8 cellular contexts compared by ENCODE assay signal in the genomic region with DNA sequence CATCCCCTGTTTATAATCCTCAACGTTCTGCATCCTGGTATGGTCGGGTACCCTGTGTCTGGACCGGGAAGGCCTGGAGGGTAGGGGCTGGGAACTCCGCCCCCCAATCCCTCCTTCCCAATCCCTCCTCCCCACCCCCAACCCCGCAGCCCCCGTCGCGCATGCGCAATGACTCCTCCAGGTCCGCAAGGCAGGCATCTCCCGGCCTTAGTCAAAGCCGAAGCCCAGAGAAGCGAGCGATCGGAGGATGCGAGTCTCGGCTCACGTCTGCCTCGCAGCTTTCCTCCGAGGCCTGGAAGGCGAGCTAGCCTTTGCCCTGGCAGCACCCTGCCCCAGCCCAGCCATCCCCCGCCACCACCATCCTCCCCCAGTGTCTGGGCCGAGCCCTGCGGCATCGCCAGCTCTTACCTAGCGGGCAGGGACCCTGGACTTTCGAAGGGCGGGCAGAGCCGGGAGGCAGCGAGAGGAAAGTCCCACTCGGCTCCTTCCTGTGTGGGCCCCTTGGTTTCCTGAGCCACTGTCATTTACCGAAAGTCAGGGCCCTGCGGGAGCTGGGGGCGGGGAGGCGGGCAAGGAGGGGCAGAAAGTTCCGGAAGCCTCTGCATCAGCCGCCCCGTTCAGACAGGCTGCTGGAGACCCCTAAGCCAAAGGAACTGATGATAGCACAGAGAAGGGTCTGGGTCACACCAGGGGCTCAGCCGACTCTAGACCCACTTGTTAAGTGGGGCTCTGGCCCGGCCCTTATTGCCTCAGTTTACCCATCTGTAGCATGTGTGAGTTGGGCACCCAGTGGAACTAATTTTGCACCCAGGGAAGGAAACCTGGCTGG. TPM values are rescaled to one million over a fixed set of nuclear protein-coding genes. Genes with fewer than 3 reads are reported as not detected.
DNase-seq lines count a peak whose midpoint lies in the region; ATAC-seq and TF ChIP-seq lines count a peak whose summit lies in the region.

A gene (minus strand): TSS at position 445 of the 829 bp plus-strand sequence. CDS start 3,565 bp downstream, outside the sequence.

- H3K4me1 Mint-ChIP-seq in activated T-cell treated with anti-CD3 and anti-CD28 coated beads, Interleukin-2, amount 50 U/mL, for 24 hours (ENCODE audit: low read depth): peaks cover 73% of the 10 kb centered on the region
- peaks cover 54 to 60% of the 10 kb centered on the region in 2 donors for H3K4me1 Mint-ChIP-seq in natural killer cell treated with Interleukin-12 subunit alpha and Interleukin-12 subunit beta and Interleukin-15 and Interleukin-18, amount 100 ng/mL, for 72 hours (ENCODE audit: low read depth in 2 of 2)
- H3K4me1 Mint-ChIP-seq in stimulated activated memory B cell treated with anti-CD40 and anti-IgM and Interleukin-4, amounts not matched to agents 10 μg/mL and 1 μg/mL and 100 μg/mL, for 72 hours: peaks cover 74% of the 10 kb centered on the region

- peak within 1 kb of the TSS; percentile 63 for H3K4me3 ChIP-seq in BLaER1
- H3K4me3 ChIP-seq in esophagus squamous epithelium: peak within 1 kb of the TSS; percentile 25 to 65 (median 44)

- H3K9me3 ChIP-seq in BLaER1 (no peaks in the 10 kb centered on the region), esophagus squamous epithelium (no peaks in the 10 kb centered on the region)

- H3K27ac ChIP-seq in BLaER1 (peak within 1 kb of the TSS; percentile 93), esophagus squamous epithelium (peak within 1 kb of the TSS; percentile 69 to 91 (median 78))

- DNase-seq in NCI-H82 treated with DMSO at 0.1 percent for 48 hours (lab: John Stamatoyannopoulos, UW; ENCODE audit: unreplicated experiment): peak; percentile 61
- peak; percentile 93 for DNase-seq in activated T-cell treated with anti-CD3 and anti-CD28 coated beads, Interleukin-2, amount 50 U/mL, for 24 hours
- no peak for DNase-seq in esophagus squamous epithelium (lab: John Stamatoyannopoulos, UW)
- peak; percentile 96 for DNase-seq in natural killer cell treated with Interleukin-12 subunit alpha and Interleukin-12 subunit beta and Interleukin-15 and Interleukin-18, amount 100 ng/mL, for 72 hours (ENCODE audit: low spot score)

- no peaks in the 10 kb centered on the region for H4K20me1 ChIP-seq in BLaER1

- H3K9me3 Mint-ChIP-seq in activated T-cell treated with anti-CD3 and anti-CD28 coated beads, Interleukin-2, amount 50 U/mL, for 24 hours: no peaks in the 10 kb centered on the region
- no peaks in the 10 kb centered on the region for H3K9me3 Mint-ChIP-seq in natural killer cell treated with Interleukin-12 subunit alpha and Interleukin-12 subunit beta and Interleukin-15 and Interleukin-18, amount 100 ng/mL, for 72 hours
- no peaks in the 10 kb centered on the region for H3K9me3 Mint-ChIP-seq in stimulated activated memory B cell treated with anti-CD40 and anti-IgM and Interleukin-4, amounts not matched to agents 10 μg/mL and 1 μg/mL and 100 μg/mL, for 72 hours

- ATAC-seq in GM21390 (IDR thresholded peaks at IDR 0.05; ENCODE audit: unreplicated experiment) (peak; percentile 53), GM19328 (IDR thresholded peaks at IDR 0.05; ENCODE audit: unreplicated experiment) (no peak)
- ATAC-seq in natural killer cell treated with Interleukin-12 subunit alpha and Interleukin-12 subunit beta and Interleukin-15 and Interleukin-18, amount 100 ng/mL, for 72 hours: peak; percentile 90 to 93
- ATAC-seq in stimulated activated memory B cell treated with anti-CD40 and anti-IgM and Interleukin-4, amounts not matched to agents 10 μg/mL and 1 μg/mL and 100 μg/mL, for 72 hours: peak; percentile 93

- peak within 1 kb of the TSS; percentile 84 for H3K9ac ChIP-seq in BLaER1

- H3K4me3 Mint-ChIP-seq in activated T-cell treated with anti-CD3 and anti-CD28 coated beads, Interleukin-2, amount 50 U/mL, for 24 hours: peak within 1 kb of the TSS; percentile 91
- H3K4me3 Mint-ChIP-seq in natural killer cell treated with Interleukin-12 subunit alpha and Interleukin-12 subunit beta and Interleukin-15 and Interleukin-18, amount 100 ng/mL, for 72 hours: peak within 1 kb of the TSS; percentile 86
- peak within 1 kb of the TSS; percentile 98 for H3K4me3 Mint-ChIP-seq in stimulated activated memory B cell treated with anti-CD40 and anti-IgM and Interleukin-4, amounts not matched to agents 10 μg/mL and 1 μg/mL and 100 μg/mL, for 72 hours

- H3K36me3 Mint-ChIP-seq in activated T-cell treated with anti-CD3 and anti-CD28 coated beads, Interleukin-2, amount 50 U/mL, for 24 hours (ENCODE audit: low read depth): peaks cover 48% of the 10 kb centered on the region
- H3K36me3 Mint-ChIP-seq in natural killer cell treated with Interleukin-12 subunit alpha and Interleukin-12 subunit beta and Interleukin-15 and Interleukin-18, amount 100 ng/mL, for 72 hours: no peaks in the 10 kb centered on the region
- H3K36me3 Mint-ChIP-seq in stimulated activated memory B cell treated with anti-CD40 and anti-IgM and Interleukin-4, amounts not matched to agents 10 μg/mL and 1 μg/mL and 100 μg/mL, for 72 hours: peaks cover 22% of the 10 kb centered on the region

- H3K27me3 Mint-ChIP-seq in activated T-cell treated with anti-CD3 and anti-CD28 coated beads, Interleukin-2, amount 50 U/mL, for 24 hours: no peaks in the 10 kb centered on the region
- no peaks in the 10 kb centered on the region for H3K27me3 Mint-ChIP-seq in natural killer cell treated with Interleukin-12 subunit alpha and Interleukin-12 subunit beta and Interleukin-15 and Interleukin-18, amount 100 ng/mL, for 72 hours
- no peaks in the 10 kb centered on the region for H3K27me3 Mint-ChIP-seq in stimulated activated memory B cell treated with anti-CD40 and anti-IgM and Interleukin-4, amounts not matched to agents 10 μg/mL and 1 μg/mL and 100 μg/mL, for 72 hours

- H3K4me1 ChIP-seq in BLaER1: peaks cover 75% of the 10 kb centered on the region
- H3K4me1 ChIP-seq in esophagus squamous epithelium: peaks cover 13 to 77% (median 29%) of the 10 kb centered on the region in 3 donors

- H3K4me2 ChIP-seq in BLaER1: peak within 1 kb of the TSS; percentile 92

- no peak for TF ChIP-seq CTCF in esophagus squamous epithelium (IDR thresholded peaks at IDR 0.05)

- H3K36me3 ChIP-seq in BLaER1: peaks cover 16% of the 10 kb centered on the region
- H3K36me3 ChIP-seq in esophagus squamous epithelium: no peaks in the 10 kb centered on the region

- peak in 1 of 4 donors; percentile 38 for TF ChIP-seq POLR2A in esophagus squamous epithelium (IDR thresholded peaks at IDR 0.05)

- intact Hi-C loops in esophagus squamous epithelium (cut with DNase I): no loop called here

- H3K27me3 ChIP-seq in BLaER1: no peaks in the 10 kb centered on the region
- peaks cover 0 to 47% (median 0%) of the 10 kb centered on the region in 4 donors for H3K27me3 ChIP-seq in esophagus squamous epithelium

- WGBS in esophagus squamous epithelium, 2 donors: 21 to 28% methylated on average over 11 to 16 of the region's 40 CpGs

- H3K27ac Mint-ChIP-seq in activated T-cell treated with anti-CD3 and anti-CD28 coated beads, Interleukin-2, amount 50 U/mL, for 24 hours: peak within 1 kb of the TSS; percentile 99
- peak within 1 kb of the TSS; percentile 95 to 97 for H3K27ac Mint-ChIP-seq in natural killer cell treated with Interleukin-12 subunit alpha and Interleukin-12 subunit beta and Interleukin-15 and Interleukin-18, amount 100 ng/mL, for 72 hours
- peak within 1 kb of the TSS; percentile 95 for H3K27ac Mint-ChIP-seq in stimulated activated memory B cell treated with anti-CD40 and anti-IgM and Interleukin-4, amounts not matched to agents 10 μg/mL and 1 μg/mL and 100 μg/mL, for 72 hours

RNA-seq across cellular contexts. Expression of the gene that starts here (rescaled TPM):
- total RNA-seq in esophagus squamous epithelium: 1 to 10 TPM in 3 of 4 donors, under 1 TPM in 1; 0.87 to 6.5 (median 4.6) TPM
- total RNA-seq in natural killer cell treated with Interleukin-12 subunit alpha and Interleukin-12 subunit beta and Interleukin-15 and Interleukin-18, amount 100 ng/mL, for 72 hours: 100 to 1,000 TPM; 184 to 195 TPM

Comparison
In these comparisons a context has a peak if more than half of its experiments do, and no peak if none do; other contexts are left out.
1. RNA of the gene that starts here (total RNA-seq): 184 to 195 TPM in natural killer cell treated with Interleukin-12 subunit alpha and Interleukin-12 subunit beta and Interleukin-15 and Interleukin-18, amount 100 ng/mL, for 72 hours; 0.87 to 6.5 TPM in esophagus squamous epithelium; every median in the first group is over 10 times any median in the second.
2. Peak in every context shown above with its lines, with median percentiles within 50 percentile points of each other: H3K27ac Mint-ChIP-seq and H3K4me3 Mint-ChIP-seq.